In genomic region chr22:30240541-30241417, GRCh38 we compare ENCODE assay signal across 13 cellular contexts. TPM values are rescaled to one million over a fixed set of nuclear protein-coding genes. Genes with fewer than 3 reads are reported as not detected.
DNase-seq lines count a peak whose midpoint lies in the region; ATAC-seq lines count a peak whose summit lies in the region.
"Had no signal": no experiment of that assay in that cellular context is flagged by ENCODE, and none has a peak within 500 bp of the region (broad histone marks: within the 10 kb centered on the region; RNA-seq: fewer than 3 reads in every experiment).

No MANE protein-coding gene starts in this region.

- H3K36me3 Mint-ChIP-seq in activated T-helper 1 cell treated with anti-CD3 and anti-CD28 coated beads, Interleukin-12 subunit alpha, Interleukin-12 subunit beta, Interleukin-2, Interleukin-4 antibody, amounts not matched to agents 30 ng/mL and 10 ng/mL and 1 ng/mL, durations not matched to agents 14 hours and 24 hours and 36 hours (ENCODE audit: low read depth): peaks cover 53% of the 10 kb centered on the region
- H3K36me3 Mint-ChIP-seq in naive B cell: no peaks in the 10 kb centered on the region

- no peaks in the 10 kb centered on the region for H3K9me3 ChIP-seq in Karpas-422 (ENCODE audit: low read length)
- H3K9me3 ChIP-seq: uterus had no signal

- no peaks in the 10 kb centered on the region for H3K36me3 ChIP-seq in Karpas-422 (ENCODE audit: insufficient read depth, low read length)
- H3K36me3 ChIP-seq: uterus had no signal

- no peaks in the 10 kb centered on the region for H4K20me1 ChIP-seq in Karpas-422 (ENCODE audit: insufficient read depth, low read depth, low read length)

- no peaks in the 10 kb centered on the region for H3K79me2 ChIP-seq in Karpas-422 (ENCODE audit: low read length)

- no peak overlapping the region for H3K9ac ChIP-seq in Karpas-422 (ENCODE audit: low read length)

- peak overlapping the region; percentile 76 for H3K4me3 Mint-ChIP-seq in activated T-helper 1 cell treated with anti-CD3 and anti-CD28 coated beads, Interleukin-12 subunit alpha, Interleukin-12 subunit beta, Interleukin-2, Interleukin-4 antibody, amounts not matched to agents 30 ng/mL and 10 ng/mL and 1 ng/mL, durations not matched to agents 14 hours and 24 hours and 36 hours
- H3K4me3 Mint-ChIP-seq in naive B cell: peak overlapping the region in 1 of 8 donors; percentile 15

- no peaks in the 10 kb centered on the region for H3K27me3 ChIP-seq in Karpas-422 (ENCODE audit: low read length)
- H3K27me3 ChIP-seq: uterus had no signal

- peaks cover 2% of the 10 kb centered on the region; the same call in 1 of the 2 replicates for H3K4me1 ChIP-seq in Karpas-422 (ENCODE audit: low read length)

- DNase-seq in activated CD4-positive, alpha-beta T cell treated with anti-CD3 and anti-CD28 coated beads, Interleukin-2, amount 50 U/mL, for 48 hours: peak; percentile 33 to 52
- no peak for DNase-seq in activated CD4-positive, alpha-beta T cell treated with anti-CD3 and anti-CD28 coated beads, Interleukin-2, amount 50 U/mL, for 1 hour
- DNase-seq in Karpas-422 (peak; percentile 49), naive B cell (peak; percentile 31)
- no peak for DNase-seq in activated T-helper 1 cell treated with anti-CD3 and anti-CD28 coated beads, Interleukin-12 subunit alpha, Interleukin-12 subunit beta, Interleukin-2, Interleukin-4 antibody, amounts not matched to agents 30 ng/mL and 10 ng/mL and 1 ng/mL, durations not matched to agents 14 hours and 24 hours and 36 hours (ENCODE audit: low spot score)
- DNase-seq in NK-92 treated with Interleukin-12 subunit alpha and Interleukin-12 subunit beta, amount 100 ng/mL, for 24 hours (lab: John Stamatoyannopoulos, UW): no peak
- DNase-seq: activated CD8-positive, alpha-beta memory T cell treated with anti-CD3 and anti-CD28 coated beads for 24 hours; amygdala; uterus had no signal

- intact Hi-C loops in activated T-helper 1 cell treated with anti-CD3 and anti-CD28 coated beads, Interleukin-12 subunit alpha, Interleukin-12 subunit beta, Interleukin-2, Interleukin-4 antibody, amounts not matched to agents 30 ng/mL and 10 ng/mL and 1 ng/mL, durations not matched to agents 14 hours and 24 hours and 36 hours (cut with micrococcal nuclease): no loop called here

- ATAC-seq in naive B cell (ENCODE audit: low read depth in 2 of 2) (peak; percentile 80 to 90), esophagus mucosa (no peak), HG03097 (IDR thresholded peaks at IDR 0.05; ENCODE audit: low FRiP score, unreplicated experiment) (no peak)

- H3K9me3 Mint-ChIP-seq in activated T-helper 1 cell treated with anti-CD3 and anti-CD28 coated beads, Interleukin-12 subunit alpha, Interleukin-12 subunit beta, Interleukin-2, Interleukin-4 antibody, amounts not matched to agents 30 ng/mL and 10 ng/mL and 1 ng/mL, durations not matched to agents 14 hours and 24 hours and 36 hours: no peaks in the 10 kb centered on the region
- H3K9me3 Mint-ChIP-seq in naive B cell: no peaks in the 10 kb centered on the region

- no peak overlapping the region for H3K27ac ChIP-seq in Karpas-422 (ENCODE audit: low read length)
- H3K27ac ChIP-seq: uterus had no signal

- H2AFZ ChIP-seq in Karpas-422 (ENCODE audit: low read length): no peak overlapping the region

- H3K4me1 Mint-ChIP-seq in activated T-helper 1 cell treated with anti-CD3 and anti-CD28 coated beads, Interleukin-12 subunit alpha, Interleukin-12 subunit beta, Interleukin-2, Interleukin-4 antibody, amounts not matched to agents 30 ng/mL and 10 ng/mL and 1 ng/mL, durations not matched to agents 14 hours and 24 hours and 36 hours (ENCODE audit: low read depth): peaks cover 65% of the 10 kb centered on the region
- H3K4me1 Mint-ChIP-seq in naive B cell: peaks cover 7 to 10% (median 9%) of the 10 kb centered on the region in 3 donors

- H3K9me2 ChIP-seq in Karpas-422 (replicated peaks; ENCODE audit: insufficient read depth, low read length): no peaks in the 10 kb centered on the region

- H3K4me2 ChIP-seq in Karpas-422 (ENCODE audit: low read depth, low read length, poor library complexity, severe bottlenecking): no peak overlapping the region

- H3K27ac Mint-ChIP-seq in activated T-helper 1 cell treated with anti-CD3 and anti-CD28 coated beads, Interleukin-12 subunit alpha, Interleukin-12 subunit beta, Interleukin-2, Interleukin-4 antibody, amounts not matched to agents 30 ng/mL and 10 ng/mL and 1 ng/mL, durations not matched to agents 14 hours and 24 hours and 36 hours: peak overlapping the region; percentile 75
- peak overlapping the region in 1 of 6 donors; percentile 66 for H3K27ac Mint-ChIP-seq in naive B cell
- H3K27ac Mint-ChIP-seq: progenitor cell of endocrine pancreas had no signal

- H3K4me3 ChIP-seq in Karpas-422 (ENCODE audit: low read length): no peak overlapping the region
- H3K4me3 ChIP-seq: uterus had no signal

- no peaks in the 10 kb centered on the region for H3K27me3 Mint-ChIP-seq in activated T-helper 1 cell treated with anti-CD3 and anti-CD28 coated beads, Interleukin-12 subunit alpha, Interleukin-12 subunit beta, Interleukin-2, Interleukin-4 antibody, amounts not matched to agents 30 ng/mL and 10 ng/mL and 1 ng/mL, durations not matched to agents 14 hours and 24 hours and 36 hours (ENCODE audit: insufficient read depth)
- peaks cover 0 to 19% (median 13%) of the 10 kb centered on the region in 3 donors for H3K27me3 Mint-ChIP-seq in naive B cell

RNA-seq across cellular contexts. Expression of gene LIF, which starts 5.8 kb away (rescaled TPM):
- not detected in 2 replicates for total RNA-seq in Karpas-422 (2014; rRNA removed; shearing (Covaris generic); ENCODE audit: low replicate concordance)
- total RNA-seq in activated T-helper 1 cell treated with anti-CD3 and anti-CD28 coated beads, Interleukin-12 subunit alpha, Interleukin-12 subunit beta, Interleukin-2, Interleukin-4 antibody, amounts not matched to agents 30 ng/mL and 10 ng/mL and 1 ng/mL, durations not matched to agents 14 hours and 24 hours and 36 hours: 450 and 455 TPM in 2 replicates
- polyA plus RNA-seq in naive B cell (ENCODE audit: low read depth in 6 of 6): not detected
- 0.24 TPM for total RNA-seq in esophagus mucosa

RNA-seq across cellular contexts. Expression of gene OSM, which starts 25.9 kb away (rescaled TPM):
- total RNA-seq in Karpas-422 (2014; rRNA removed; shearing (Covaris generic); ENCODE audit: low replicate concordance): not detected in 2 replicates
- total RNA-seq in activated T-helper 1 cell treated with anti-CD3 and anti-CD28 coated beads, Interleukin-12 subunit alpha, Interleukin-12 subunit beta, Interleukin-2, Interleukin-4 antibody, amounts not matched to agents 30 ng/mL and 10 ng/mL and 1 ng/mL, durations not matched to agents 14 hours and 24 hours and 36 hours: 76.7 and 78.3 TPM in 2 replicates
- 1 to 10 TPM in 5 of 6 donors, under 1 TPM in 1; 0.66 to 4.7 (median 1.3) TPM for polyA plus RNA-seq in naive B cell (ENCODE audit: low read depth in 6 of 6)
- total RNA-seq in esophagus mucosa: 0.28 TPM
- total RNA-seq: dermis microvascular lymphatic vessel endothelial cell, progenitor cell of endocrine pancreas had no signal

RNA-seq across cellular contexts. Expression of gene CASTOR1, which starts 48.5 kb away (rescaled TPM):
- 3.2 and 8.4 TPM in 2 replicates for total RNA-seq in Karpas-422 (2014; rRNA removed; shearing (Covaris generic); ENCODE audit: low replicate concordance)
- 5.6 and 8.8 TPM in 2 replicates for total RNA-seq in activated T-helper 1 cell treated with anti-CD3 and anti-CD28 coated beads, Interleukin-12 subunit alpha, Interleukin-12 subunit beta, Interleukin-2, Interleukin-4 antibody, amounts not matched to agents 30 ng/mL and 10 ng/mL and 1 ng/mL, durations not matched to agents 14 hours and 24 hours and 36 hours
- polyA plus RNA-seq in naive B cell (ENCODE audit: low read depth in 6 of 6): 10 to 100 TPM in 5 of 6 donors, not detected in 1; 11.0 to 18.5 (median 14.7) TPM
- 43.7 TPM for total RNA-seq in esophagus mucosa

Comparison
In these comparisons a context has a peak if more than half of its experiments do, and no peak if none do; other contexts are left out.
1. DNase-seq: peak in activated CD4-positive, alpha-beta T cell treated with anti-CD3 and anti-CD28 coated beads, Interleukin-2, amount 50 U/mL, for 48 hours (2 of 2), Karpas-422 (single experiment) and naive B cell (single experiment); none in activated CD4-positive, alpha-beta T cell treated with anti-CD3 and anti-CD28 coated beads, Interleukin-2, amount 50 U/mL, for 1 hour (single experiment), activated T-helper 1 cell treated with anti-CD3 and anti-CD28 coated beads, Interleukin-12 subunit alpha, Interleukin-12 subunit beta, Interleukin-2, Interleukin-4 antibody, amounts not matched to agents 30 ng/mL and 10 ng/mL and 1 ng/mL, durations not matched to agents 14 hours and 24 hours and 36 hours (single experiment) and NK-92 treated with Interleukin-12 subunit alpha and Interleukin-12 subunit beta, amount 100 ng/mL, for 24 hours (single experiment).
2. ATAC-seq: peak in naive B cell (2 of 2); none in esophagus mucosa (single experiment) and HG03097 (single experiment).
3. RNA of gene LIF, which starts 5.8 kb away (total RNA-seq): 450 to 455 TPM in activated T-helper 1 cell treated with anti-CD3 and anti-CD28 coated beads, Interleukin-12 subunit alpha, Interleukin-12 subunit beta, Interleukin-2, Interleukin-4 antibody, amounts not matched to agents 30 ng/mL and 10 ng/mL and 1 ng/mL, durations not matched to agents 14 hours and 24 hours and 36 hours; 0.24 TPM in esophagus mucosa (single experiment) and not detected in Karpas-422; every median in the first group is over 100 times any median in the second.
4. RNA of gene OSM, which starts 25.9 kb away (total RNA-seq): 76.7 to 78.3 TPM in activated T-helper 1 cell treated with anti-CD3 and anti-CD28 coated beads, Interleukin-12 subunit alpha, Interleukin-12 subunit beta, Interleukin-2, Interleukin-4 antibody, amounts not matched to agents 30 ng/mL and 10 ng/mL and 1 ng/mL, durations not matched to agents 14 hours and 24 hours and 36 hours; 0.28 TPM in esophagus mucosa (single experiment) and not detected in Karpas-422; every median in the first group is over 10 times any median in the second.